In genomic region chr15:72342385-72342784, GRCh38 we compare ENCODE assay signal across 2 cellular contexts.
TF ChIP-seq lines count a peak whose summit lies in the region.

No MANE protein-coding gene starts in this region.

TF ChIP-seq in A549, 52 proteins besides CTCF, POLR2A, EP300 and RAD21:
- no peak for TF ChIP-seq NFE2L2 (conservative IDR thresholded peaks at IDR 0.05; ENCODE audit: low read length)
- TF ChIP-seq SMC3 (IDR thresholded peaks at IDR 0.05), result peak; percentile 26; the same call in 1 of the 3 replicates
- TF ChIP-seq ESRRA (IDR thresholded peaks at IDR 0.05; ENCODE audit: borderline replicate concordance, low read length), result no peak

TF ChIP-seq in H1, 55 proteins besides CTCF, POLR2A, EP300 and RAD21:
- TF ChIP-seq RFX5 (IDR thresholded peaks at IDR 0.05; ENCODE audit: borderline replicate concordance, low read depth, low read length) (no peak), GABPA (IDR thresholded peaks at IDR 0.05; ENCODE audit: borderline replicate concordance, insufficient read depth, low read length) (no peak), YY1 (IDR thresholded peaks at IDR 0.05; ENCODE audit: low read depth, low read length) (peak; percentile 90), RXRA (IDR thresholded peaks at IDR 0.05; ENCODE audit: insufficient read depth, low read depth, low read length) (no peak), TCF12 (IDR thresholded peaks at IDR 0.05; ENCODE audit: low read depth, low read length) (0 out of 2 replicates have a peak, but pooled peaks have one; percentile 24), HDAC2 (IDR thresholded peaks at IDR 0.05; ENCODE audit: borderline replicate concordance in 1 of 2, low read depth in 2 of 2, low read length in 2 of 2) (no peak), SP4 (IDR thresholded peaks at IDR 0.05; ENCODE audit: low read length) (no peak)
